In the genomic region with DNA sequence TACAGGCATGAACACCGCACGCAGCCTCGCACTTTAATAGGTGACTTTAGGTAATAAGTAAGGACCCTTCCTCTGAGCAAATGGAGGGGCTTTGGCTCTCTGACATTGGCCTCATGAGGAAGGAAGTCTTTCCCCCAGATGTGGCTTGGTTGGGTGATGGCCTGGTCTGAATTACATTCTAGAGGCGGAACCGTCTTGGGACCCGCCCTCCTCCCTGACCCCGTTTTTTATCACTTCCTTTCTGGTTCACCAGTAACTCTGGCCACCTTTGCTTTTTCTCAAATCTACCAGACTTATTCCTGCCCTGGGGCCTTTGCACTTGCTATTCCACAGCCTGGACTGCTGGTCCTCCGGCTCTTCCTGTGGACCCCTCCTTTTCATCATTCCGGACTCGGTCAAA, we compare ENCODE assay signal across 27 cellular contexts. TPM values are rescaled to one million over a fixed set of nuclear protein-coding genes. Genes with fewer than 3 reads are reported as not detected.
A peak's percentile ranks its signal among the peaks of the same experiment; 100 is the strongest.
DNase-seq lines count a peak whose midpoint lies in the region; ATAC-seq and TF ChIP-seq lines count a peak whose summit lies in the region.
"Had no signal": no experiment of that assay in that cellular context is flagged by ENCODE, and none has a peak within 500 bp of the region (broad histone marks: within the 10 kb centered on the region; RNA-seq: fewer than 3 reads in every experiment).

No MANE protein-coding gene starts in this region.

- TF ChIP-seq CTCF in liver (IDR thresholded peaks at IDR 0.05; ENCODE audit: low read depth, low read length, missing input control) (no peak), right lobe of liver (IDR thresholded peaks at IDR 0.05) (no peak), esophagus squamous epithelium (IDR thresholded peaks at IDR 0.05) (no peak), nephron (IDR thresholded peaks at IDR 0.05; ENCODE audit: unreplicated experiment in 3 of 3) (no peak)

- H3K4me3 Mint-ChIP-seq in nephron, result no peak overlapping the region
- H3K4me3 Mint-ChIP-seq: activated CD8-positive, alpha-beta T cell treated with anti-CD3 and anti-CD28 coated beads for 36 hours; activated naive CD8-positive, alpha-beta T cell treated with anti-CD3 and anti-CD28 coated beads, Interleukin-2, amount 10 ng/mL, durations not matched to agents 7 days and 5 days; CD4-positive, alpha-beta T cell; IgD-negative memory B cell; stimulated activated memory B cell treated with anti-CD40 and anti-IgM and Interleukin-4, amounts not matched to agents 10 μg/mL and 1 μg/mL and 100 μg/mL, for 72 hours; T-cell had no signal

- peaks cover 38% of the 10 kb centered on the region for H3K36me3 Mint-ChIP-seq in nephron (ENCODE audit: low read depth)
- H3K36me3 Mint-ChIP-seq: activated naive CD8-positive, alpha-beta T cell treated with anti-CD3 and anti-CD28 coated beads, Interleukin-2, amount 10 ng/mL, durations not matched to agents 7 days and 5 days had no signal

- ATAC-seq in right lobe of liver (no peak), GM18498 (IDR thresholded peaks at IDR 0.05; ENCODE audit: unreplicated experiment) (no peak), GM21576 (IDR thresholded peaks at IDR 0.05; ENCODE audit: unreplicated experiment) (no peak)
- ATAC-seq: activated CD8-positive, alpha-beta T cell treated with anti-CD3 and anti-CD28 coated beads for 36 hours; right cardiac atrium; stimulated activated memory B cell treated with anti-CD40 and anti-IgM and Interleukin-4, amounts not matched to agents 10 μg/mL and 1 μg/mL and 100 μg/mL, for 72 hours; T-cell had no signal

- H3K27ac Mint-ChIP-seq in nephron, result peak overlapping the region; percentile 9 to 21 (median 9)
- H3K27ac Mint-ChIP-seq: activated CD8-positive, alpha-beta T cell treated with anti-CD3 and anti-CD28 coated beads for 36 hours; activated naive CD8-positive, alpha-beta T cell treated with anti-CD3 and anti-CD28 coated beads, Interleukin-2, amount 10 ng/mL, durations not matched to agents 7 days and 5 days; CD4-positive, alpha-beta T cell; stimulated activated memory B cell treated with anti-CD40 and anti-IgM and Interleukin-4, amounts not matched to agents 10 μg/mL and 1 μg/mL and 100 μg/mL, for 72 hours; T-cell had no signal

- H3K4me3 ChIP-seq in liver (ENCODE audit: low read depth in 1 of 3, low read length in 3 of 3) (no peak overlapping the region), right lobe of liver (no peak overlapping the region), esophagus squamous epithelium (no peak overlapping the region)
- H3K4me3 ChIP-seq: SJCRH30, testis had no signal

- CTCF ChIA-PET in HEK293T (lab: Yijun Ruan, JAX), result no interaction called here

- peaks cover 18% of the 10 kb centered on the region for H3K4me1 Mint-ChIP-seq in nephron

- no peaks in the 10 kb centered on the region for H3K27me3 Mint-ChIP-seq in nephron (ENCODE audit: low read depth)
- H3K27me3 Mint-ChIP-seq: activated CD8-positive, alpha-beta T cell treated with anti-CD3 and anti-CD28 coated beads for 36 hours; activated naive CD8-positive, alpha-beta T cell treated with anti-CD3 and anti-CD28 coated beads, Interleukin-2, amount 10 ng/mL, durations not matched to agents 7 days and 5 days; CD4-positive, alpha-beta T cell; IgD-negative memory B cell; stimulated activated memory B cell treated with anti-CD40 and anti-IgM and Interleukin-4, amounts not matched to agents 10 μg/mL and 1 μg/mL and 100 μg/mL, for 72 hours had no signal

- no peaks in the 10 kb centered on the region for H3K9me3 ChIP-seq in liver (ENCODE audit: control insufficient read depth in 4 of 4, low read length in 3 of 4)
- H3K9me3 ChIP-seq in right lobe of liver, result no peaks in the 10 kb centered on the region
- H3K9me3 ChIP-seq in esophagus squamous epithelium, result no peaks in the 10 kb centered on the region
- H3K9me3 ChIP-seq: SJCRH30, testis had no signal

- DNase-seq in right lobe of liver, result no peak
- no peak for DNase-seq in esophagus squamous epithelium (lab: John Stamatoyannopoulos, UW)
- no peak for DNase-seq in HEK293T (ENCODE audit: extremely low spot score)
- no peak for DNase-seq in activated CD4-positive, alpha-beta T cell treated with anti-CD3 and anti-CD28 coated beads for 4 hours
- DNase-seq: 8988T; activated CD4-positive, alpha-beta T cell treated with anti-CD3 and anti-CD28 coated beads for 1 hour; activated CD8-positive, alpha-beta T cell treated with anti-CD3 and anti-CD28 coated beads for 36 hours; activated naive CD8-positive, alpha-beta T cell treated with anti-CD3 and anti-CD28 coated beads, Interleukin-2, amount 10 ng/mL, durations not matched to agents 7 days and 5 days; CD4-positive, alpha-beta T cell; central memory CD4-positive, alpha-beta T cell; dermis blood vessel endothelial cell; GOT3; midbrain; NCI-H524 treated with DMSO at 0.1 percent for 48 hours; NK-92 treated with Interleukin-12 subunit alpha and Interleukin-12 subunit beta, amount 100 ng/mL, for 24 hours; right cardiac atrium; SJCRH30; stimulated activated CD4-positive, alpha-beta T cell treated with anti-CD3 and anti-CD28 coated beads, Interleukin-4, amount 100 ng/mL, for 24 hours; T-cell; testis had no signal

- 88% methylated on average over 10 of the region's 10 CpGs for WGBS in liver
- WGBS in right lobe of liver (ENCODE audit: insufficient coverage, low coverage, low lambda C conversion rate, missing lambda C conversion rate), result no CpG with 5 or more reads among the region's 10 CpGs
- WGBS in esophagus squamous epithelium, 2 donors, result 77 to 88% methylated on average over 7 of the region's 10 CpGs

- H3K27me3 ChIP-seq in liver (ENCODE audit: control insufficient read depth in 4 of 4, insufficient read depth in 4 of 4, low read length in 3 of 4) (no peaks in the 10 kb centered on the region), right lobe of liver (no peaks in the 10 kb centered on the region), esophagus squamous epithelium (no peaks in the 10 kb centered on the region)
- H3K27me3 ChIP-seq: SJCRH30, testis had no signal

- H3K4me1 ChIP-seq in liver (ENCODE audit: control insufficient read depth in 4 of 4, insufficient read depth in 4 of 4, low read length in 3 of 4) (peaks cover 17 to 91% (median 75%) of the 10 kb centered on the region in 4 donors), right lobe of liver (peaks cover 0 to 90% (median 48%) of the 10 kb centered on the region in 4 donors), esophagus squamous epithelium (peaks cover 29 to 57% (median 31%) of the 10 kb centered on the region in 3 donors)
- H3K4me1 ChIP-seq: parathyroid adenoma had no signal

- peaks cover 6% of the 10 kb centered on the region for H3K9me3 Mint-ChIP-seq in nephron
- H3K9me3 Mint-ChIP-seq: activated naive CD8-positive, alpha-beta T cell treated with anti-CD3 and anti-CD28 coated beads, Interleukin-2, amount 10 ng/mL, durations not matched to agents 7 days and 5 days; CD4-positive, alpha-beta T cell; IgD-negative memory B cell; T-cell had no signal

- TF ChIP-seq POLR2A in right lobe of liver (IDR thresholded peaks at IDR 0.05) (no peak), esophagus squamous epithelium (IDR thresholded peaks at IDR 0.05) (no peak)

- POLR2A ChIA-PET in HEK293T (lab: Yijun Ruan, JAX), result no interaction called here

- TF ChIP-seq RAD21 in liver (IDR thresholded peaks at IDR 0.05), result no peak

- intact Hi-C loops in right lobe of liver (cut with DNase I) (no loop called here), esophagus squamous epithelium (cut with DNase I) (no loop called here)

- H3K36me3 ChIP-seq in liver (ENCODE audit: control insufficient read depth in 4 of 4, insufficient read depth in 3 of 4, low read depth in 1 of 4, low read length in 3 of 4) (peaks cover 8 to 31% (median 20%) of the 10 kb centered on the region in 4 donors), right lobe of liver (peaks cover 0 to 48% (median 18%) of the 10 kb centered on the region in 4 donors), esophagus squamous epithelium (peaks cover 16 to 75% (median 39%) of the 10 kb centered on the region in 3 donors)
- H3K36me3 ChIP-seq: SJCRH30 had no signal

- no peak overlapping the region for H3K9ac ChIP-seq in liver (ENCODE audit: low read depth in 1 of 2, low read length in 2 of 2)
- H3K9ac ChIP-seq: parathyroid adenoma had no signal

- H3K27ac ChIP-seq in liver (ENCODE audit: low read depth in 1 of 2, low read length in 2 of 2) (peak overlapping the region; percentile 63 to 82), right lobe of liver (no peak overlapping the region), esophagus squamous epithelium (peak overlapping the region in 3 of 4 donors; percentile 38 to 53 (median 50))
- H3K27ac ChIP-seq: parathyroid adenoma, SJCRH30, testis had no signal

TF ChIP-seq in liver, 16 proteins besides CTCF, POLR2A, EP300 and RAD21 (continues in another document):
- no peak for TF ChIP-seq FOXA2 (IDR thresholded peaks at IDR 0.05)
- TF ChIP-seq YY1 (IDR thresholded peaks at IDR 0.05), result no peak
- TF ChIP-seq HNF4G (IDR thresholded peaks at IDR 0.05), result no peak
- no peak for TF ChIP-seq TAF1 (conservative IDR thresholded peaks at IDR 0.05)

TF ChIP-seq in HEK293T, 16 proteins besides CTCF, POLR2A, EP300 and RAD21:
- TF ChIP-seq, protein P1, sequence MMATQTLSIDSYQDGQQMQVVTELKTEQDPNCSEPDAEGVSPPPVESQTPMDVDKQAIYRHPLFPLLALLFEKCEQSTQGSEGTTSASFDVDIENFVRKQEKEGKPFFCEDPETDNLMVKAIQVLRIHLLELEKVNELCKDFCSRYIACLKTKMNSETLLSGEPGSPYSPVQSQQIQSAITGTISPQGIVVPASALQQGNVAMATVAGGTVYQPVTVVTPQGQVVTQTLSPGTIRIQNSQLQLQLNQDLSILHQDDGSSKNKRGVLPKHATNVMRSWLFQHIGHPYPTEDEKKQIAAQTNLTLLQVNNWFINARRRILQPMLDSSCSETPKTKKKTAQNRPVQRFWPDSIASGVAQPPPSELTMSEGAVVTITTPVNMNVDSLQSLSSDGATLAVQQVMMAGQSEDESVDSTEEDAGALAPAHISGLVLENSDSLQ (IDR thresholded peaks at IDR 0.05), result no peak
- TF ChIP-seq LEF1 (IDR thresholded peaks at IDR 0.05; ENCODE audit: borderline replicate concordance) (no peak), TARDBP (IDR thresholded peaks at IDR 0.05) (no peak), FOXK2 (IDR thresholded peaks at IDR 0.05) (no peak), SP1 (IDR thresholded peaks at IDR 0.05) (no peak), ELF4 (IDR thresholded peaks at IDR 0.05) (no peak), FOXA1 (IDR thresholded peaks at IDR 0.05) (no peak), ZNF384 (IDR thresholded peaks at IDR 0.05) (no peak), NFRKB (IDR thresholded peaks at IDR 0.05) (no peak), FOXM1 (IDR thresholded peaks at IDR 0.05; ENCODE audit: borderline replicate concordance) (no peak), ARNT (IDR thresholded peaks at IDR 0.05) (no peak)

RNA-seq across cellular contexts. Expression of gene ALDH2, which starts 13.4 kb away (rescaled TPM):
- 100 to 1,000 TPM in 1 of 2 donors, 10 to 100 TPM in 1; 93.1 to 333 TPM for total RNA-seq in liver
- polyA plus RNA-seq in liver, result 100 to 1,000 TPM; 813 to 849 TPM
- 1,000 to 10,000 TPM in 2 of 6 experiments, 100 to 1,000 TPM in 4; 287 to 1,060 (median 749) TPM for total RNA-seq in right lobe of liver
- total RNA-seq in esophagus squamous epithelium, result 100 to 1,000 TPM in 2 of 4 donors, 10 to 100 TPM in 2; 71.8 to 169 (median 104) TPM

Comparison
In these comparisons a context has a peak if more than half of its experiments do, and no peak if none do; other contexts are left out.
1. H3K27ac ChIP-seq: peak in liver (2 of 2) and esophagus squamous epithelium (3 of 4); none in right lobe of liver (0 of 3).